In genomic region chr15:64845826-64846225, GRCh38 we compare ENCODE assay signal across 1 cellular context.
TF ChIP-seq lines count a peak whose summit lies in the region.

No MANE protein-coding gene starts in this region.

TF ChIP-seq in IMR-90, 13 proteins besides CTCF, POLR2A, EP300 and RAD21 (continued from another document):
- TF ChIP-seq USF2 (IDR thresholded peaks at IDR 0.05; ENCODE audit: low read depth, low read length) (no peak), CEBPB (IDR thresholded peaks at IDR 0.05; ENCODE audit: low read depth, low read length) (no peak), NFE2L2 (IDR thresholded peaks at IDR 0.05; ENCODE audit: low read depth, low read length) (no peak), RCOR1 (IDR thresholded peaks at IDR 0.05; ENCODE audit: insufficient replicate concordance, low read length) (no peak), ELK1 (IDR thresholded peaks at IDR 0.05; ENCODE audit: borderline replicate concordance, low read depth, low read length) (no peak), MXI1 (IDR thresholded peaks at IDR 0.05; ENCODE audit: borderline replicate concordance, low read depth, low read length) (no peak)
TF ChIP-seq in IMR-90: peak in this region for 0.
